8 cellular contexts compared by ENCODE assay signal in genomic region chr20:14334306-14334930, GRCh38. TPM values are rescaled to one million over a fixed set of nuclear protein-coding genes. Genes with fewer than 3 reads are reported as not detected.
DNase-seq lines count a peak whose midpoint lies in the region; ATAC-seq, FAIRE-seq and TF ChIP-seq lines count a peak whose summit lies in the region.

No MANE protein-coding gene starts in this region.

- no peak overlapping the region for H3K4me3 ChIP-seq in astrocyte of the spinal cord (ENCODE audit: low read depth, low read length)

- FAIRE-seq in urothelium cell line (lab: Jason Lieb, UNC), result no peak

- ATAC-seq in left lobe of liver (peak; percentile 61), GM21619 (IDR thresholded peaks at IDR 0.05; ENCODE audit: unreplicated experiment) (no peak)

- in situ Hi-C loops in astrocyte of the spinal cord (cut with HindIII; ENCODE audit: low sequenced_read_pairs) (no loop called here), KBM-7 (cut with MboI; ENCODE audit: low pct_unique_long_range_greater_than_20kb, low sequenced_read_pairs) (no loop called here)

- peak; percentile 47 for DNase-seq in DMS153 (lab: John Stamatoyannopoulos, UW)
- DNase-seq in NCI-H1105 treated with DMSO at 0.1 percent for 48 hours (lab: John Stamatoyannopoulos, UW), result peak; percentile 45
- peak; percentile 67 for DNase-seq in astrocyte of the spinal cord (ENCODE audit: low read depth, low spot score)
- DNase-seq in left lobe of liver (ENCODE audit: low spot score), result peak; percentile 60
- peak; percentile 44 for DNase-seq in urothelium cell line (ENCODE audit: low spot score)
- DNase-seq in KBM-7, result no peak
- no peak for DNase-seq in effector CD8-positive, alpha-beta T cell (lab: John Stamatoyannopoulos, UW)

- peak; percentile 44 for TF ChIP-seq CTCF in astrocyte of the spinal cord (IDR thresholded peaks at IDR 0.05; ENCODE audit: low read depth, low read length)

RNA-seq across cellular contexts. Expression of gene FLRT3, which starts 3.0 kb away (rescaled TPM):
- 7.9 TPM for total RNA-seq in left lobe of liver

Comparison
In these comparisons a context has a peak if more than half of its experiments do, and no peak if none do; other contexts are left out.
1. DNase-seq: peak in DMS153 (single experiment), NCI-H1105 treated with DMSO at 0.1 percent for 48 hours (single experiment), astrocyte of the spinal cord (single experiment), left lobe of liver (single experiment) and urothelium cell line (single experiment); none in KBM-7 (single experiment) and effector CD8-positive, alpha-beta T cell (single experiment).